ENCODE assay signal across 14 cellular contexts in the genomic region with DNA sequence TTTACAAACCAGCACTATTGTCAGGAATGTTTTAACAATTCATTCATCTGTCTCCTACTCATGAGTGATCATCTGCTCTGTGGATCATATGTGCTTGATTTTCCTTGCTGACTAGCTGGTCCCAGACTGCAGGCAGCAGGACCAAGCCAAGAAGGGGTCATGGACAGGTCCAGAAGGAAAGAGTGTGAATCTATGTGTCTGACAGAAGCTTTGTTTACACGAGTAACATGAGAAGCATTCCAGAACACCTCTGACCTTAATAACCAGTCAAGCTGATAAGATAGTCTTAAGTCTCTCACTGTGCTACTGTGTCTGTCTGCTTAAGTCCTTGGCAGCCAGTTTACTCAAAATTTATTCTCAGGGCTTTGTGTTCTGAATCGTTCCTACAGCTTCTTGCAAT. TPM values are rescaled to one million over a fixed set of nuclear protein-coding genes. Genes with fewer than 3 reads are reported as not detected.
DNase-seq lines count a peak whose midpoint lies in the region; ATAC-seq and TF ChIP-seq lines count a peak whose summit lies in the region.
"Had no signal": no experiment of that assay in that cellular context is flagged by ENCODE, and none has a peak within 500 bp of the region (broad histone marks: within the 10 kb centered on the region; RNA-seq: fewer than 3 reads in every experiment).

No MANE protein-coding gene starts in this region.

- H3K18ac ChIP-seq in mesenchymal stem cell (ENCODE audit: low read depth in 1 of 2, low read length in 2 of 2) = no peak overlapping the region

- H3K9ac ChIP-seq in mesenchymal stem cell (ENCODE audit: low read length) = no peak overlapping the region

- CTCF ChIA-PET in Caco-2 (lab: Charles Lee) = no interaction called here

- peak overlapping the region; percentile 36 for H3K27ac Mint-ChIP-seq in Caco-2 (ENCODE audit: unreplicated experiment)
- no peak overlapping the region for H3K27ac Mint-ChIP-seq in natural killer cell
- H3K27ac Mint-ChIP-seq: activated B cell treated with CpG ODN at 0.5 μM for 24 hours; B cell; effector memory CD8-positive, alpha-beta T cell had no signal

- TF ChIP-seq CTCF in Caco-2 (IDR thresholded peaks at IDR 0.05; ENCODE audit: insufficient read depth in 1 of 2, low read depth in 1 of 2, low read length in 1 of 2, severe bottlenecking in 1 of 2, unreplicated experiment in 1 of 2) (no peak), natural killer cell (IDR thresholded peaks at IDR 0.05) (no peak)

- ATAC-seq in natural killer cell = no peak
- ATAC-seq: effector memory CD8-positive, alpha-beta T cell had no signal

- H2BK12ac ChIP-seq in mesenchymal stem cell (ENCODE audit: low read length in 2 of 2) = no peak overlapping the region

- H3K27ac ChIP-seq in mesenchymal stem cell (ENCODE audit: low read length, poor library complexity, severe bottlenecking) = peak overlapping the region; percentile 20

- no peak overlapping the region for H3K14ac ChIP-seq in mesenchymal stem cell (ENCODE audit: low read length in 2 of 2)

- no peak overlapping the region for H2BK15ac ChIP-seq in mesenchymal stem cell (ENCODE audit: low read depth, poor library complexity, severe bottlenecking)

- H3K23ac ChIP-seq in mesenchymal stem cell (ENCODE audit: low read length in 2 of 2) = no peak overlapping the region

- peak; percentile 57 to 65 for DNase-seq in Caco-2
- DNase-seq in NCI-H226 = peak; percentile 60
- DNase-seq in fibroblast of peridontal ligament (ENCODE audit: extremely low read depth) = peak; percentile 18
- peak; percentile 40 for DNase-seq in mesenchymal stem cell
- DNase-seq in NCI-H1694 treated with DMSO at 0.1 percent for 48 hours (lab: John Stamatoyannopoulos, UW) = no peak
- DNase-seq in natural killer cell = no peak
- no peak for DNase-seq in SW480 (ENCODE audit: low spot score)
- no peak for DNase-seq in amniotic stem cell (lab: John Stamatoyannopoulos, UW)
- DNase-seq: activated B cell treated with CpG ODN at 0.5 μM for 24 hours; activated gamma-delta T cell treated with Interleukin-2 at 50 U/mL for 16 hours; effector memory CD8-positive, alpha-beta T cell; NCI-H1436; uterus had no signal

- H3K4me1 Mint-ChIP-seq in Caco-2 (ENCODE audit: low read depth, unreplicated experiment) (peaks cover 22% of the 10 kb centered on the region), natural killer cell (no peaks in the 10 kb centered on the region)
- H3K4me1 Mint-ChIP-seq: activated B cell treated with CpG ODN at 0.5 μM for 24 hours, B cell had no signal

- H2BK120ac ChIP-seq in mesenchymal stem cell (ENCODE audit: low read depth, low read length) = no peak overlapping the region

- H3K4me3 Mint-ChIP-seq in Caco-2 (ENCODE audit: unreplicated experiment) (peak overlapping the region; percentile 29), natural killer cell (no peak overlapping the region)
- H3K4me3 Mint-ChIP-seq: activated B cell treated with CpG ODN at 0.5 μM for 24 hours; B cell; effector memory CD8-positive, alpha-beta T cell had no signal

- H3K36me3 ChIP-seq in Caco-2 (ENCODE audit: control insufficient read depth, insufficient read depth, low read length) (no peaks in the 10 kb centered on the region), mesenchymal stem cell (ENCODE audit: control insufficient read depth in 1 of 2, insufficient read depth in 2 of 2, low read depth in 1 of 2, low read length in 2 of 2) (peaks cover 0 to under 1% of the 10 kb centered on the region in 2 experiments)
- H3K36me3 ChIP-seq: uterus had no signal

- no peak overlapping the region for H4K91ac ChIP-seq in mesenchymal stem cell (ENCODE audit: low read length)

- 0% methylated on average over 1 of the region's 2 CpGs for WGBS in mesenchymal stem cell

- H3K4ac ChIP-seq in mesenchymal stem cell (ENCODE audit: low read depth in 1 of 2, low read length in 2 of 2) = no peak overlapping the region

- H2AK5ac ChIP-seq in mesenchymal stem cell (ENCODE audit: low read length, severe bottlenecking) = no peak overlapping the region

- no TSS peak for BruUV-seq in Caco-2 (replicated peaks; lab: Mats Ljungman, UMichigan)

- no peak overlapping the region for H4K8ac ChIP-seq in mesenchymal stem cell (ENCODE audit: low read length)

- H2AFZ ChIP-seq in mesenchymal stem cell (ENCODE audit: low read depth, low read length) = no peak overlapping the region

- H3K36me3 Mint-ChIP-seq in Caco-2 (ENCODE audit: insufficient read depth, unreplicated experiment) (no peaks in the 10 kb centered on the region), natural killer cell (no peaks in the 10 kb centered on the region)

- H3K4me2 ChIP-seq in mesenchymal stem cell (ENCODE audit: low read length, poor library complexity, severe bottlenecking) = no peak overlapping the region

- H3K9me3 Mint-ChIP-seq in Caco-2 (ENCODE audit: unreplicated experiment) = no peaks in the 10 kb centered on the region
- no peaks in the 10 kb centered on the region for H3K9me3 Mint-ChIP-seq in natural killer cell
- H3K9me3 Mint-ChIP-seq: activated B cell treated with CpG ODN at 0.5 μM for 24 hours; effector memory CD8-positive, alpha-beta T cell had no signal

- no peaks in the 10 kb centered on the region for H3K27me3 ChIP-seq in Caco-2 (replicated peaks; ENCODE audit: control insufficient read depth, insufficient read depth, low read length)
- H3K27me3 ChIP-seq in mesenchymal stem cell (ENCODE audit: control insufficient read depth in 1 of 2, insufficient read depth in 1 of 2, low read length in 2 of 2) = no peaks in the 10 kb centered on the region
- H3K27me3 ChIP-seq: uterus had no signal

- H3K79me1 ChIP-seq in mesenchymal stem cell (replicated peaks; ENCODE audit: low read length, poor library complexity, severe bottlenecking) = no peaks in the 10 kb centered on the region

- H3K4me3 ChIP-seq in Caco-2 (ENCODE audit: low read depth, low read length) = no peak overlapping the region
- no peak overlapping the region for H3K4me3 ChIP-seq in mesenchymal stem cell (ENCODE audit: insufficient read depth in 1 of 2, low read depth in 1 of 2, low read length in 2 of 2)
- H3K4me3 ChIP-seq: uterus had no signal

- H3K4me1 ChIP-seq in Caco-2 = peaks cover 38% of the 10 kb centered on the region
- H3K4me1 ChIP-seq in mesenchymal stem cell (ENCODE audit: control insufficient read depth, insufficient read depth, low read depth, low read length) = peaks cover 10% of the 10 kb centered on the region
- H3K4me1 ChIP-seq: uterus had no signal

- intact Hi-C loops in Caco-2 (cut with micrococcal nuclease; ENCODE audit: unreplicated experiment) = loop anchor here (1.0 kb wide), 2 partner anchors 29 to 33 kb away; no protein-coding TSS in a partner anchor
- intact Hi-C loops in natural killer cell (cut with micrococcal nuclease) = no loop called here

- H3K9me3 ChIP-seq in Caco-2 = no peaks in the 10 kb centered on the region
- no peaks in the 10 kb centered on the region for H3K9me3 ChIP-seq in mesenchymal stem cell (ENCODE audit: control insufficient read depth, low read length)
- H3K9me3 ChIP-seq: uterus had no signal

- POLR2A ChIA-PET in Caco-2 (lab: Charles Lee) = no interaction called here

- H3K27me3 Mint-ChIP-seq in Caco-2 (ENCODE audit: insufficient read depth, unreplicated experiment) (no peaks in the 10 kb centered on the region), natural killer cell (ENCODE audit: low read depth in 2 of 2) (no peaks in the 10 kb centered on the region)
- H3K27me3 Mint-ChIP-seq: activated B cell treated with CpG ODN at 0.5 μM for 24 hours; B cell; effector memory CD8-positive, alpha-beta T cell had no signal

- H2BK5ac ChIP-seq in mesenchymal stem cell (ENCODE audit: low read depth, low read length, poor library complexity, severe bottlenecking) = no peak overlapping the region

RNA-seq across cellular contexts. Expression of gene GUCY1A1, which starts 39.0 kb away (rescaled TPM):
- total RNA-seq in Caco-2 (2022) (not detected in 2 replicates), natural killer cell (1 to 10 TPM; 4.1 to 7.4 (median 5.2) TPM)
- 3.6 TPM for polyA plus RNA-seq in mesenchymal stem cell (2013, experiment 1 of 2)
- 2.6 TPM for polyA plus RNA-seq in mesenchymal stem cell (2013, experiment 2 of 2)

RNA-seq across cellular contexts. Expression of gene GUCY1B1, which starts 53.2 kb away (rescaled TPM):
- total RNA-seq in Caco-2 (2022) (not detected in 2 replicates), natural killer cell (1 to 10 TPM; 2.1 to 4.0 (median 2.8) TPM)
- 6.1 TPM for polyA plus RNA-seq in mesenchymal stem cell (2013, experiment 1 of 2)
- 6.1 TPM for polyA plus RNA-seq in mesenchymal stem cell (2013, experiment 2 of 2)

Comparison
In these comparisons a context has a peak if more than half of its experiments do, and no peak if none do; other contexts are left out.
1. DNase-seq: peak in Caco-2 (2 of 2), NCI-H226 (single experiment), fibroblast of peridontal ligament (single experiment) and mesenchymal stem cell (single experiment); none in NCI-H1694 treated with DMSO at 0.1 percent for 48 hours (single experiment), natural killer cell (single experiment), SW480 (single experiment) and amniotic stem cell (single experiment).